Comparison of ENCODE assay signal across 1 cellular context in genomic region chr17:78355045-78355641, GRCh38.
A peak's percentile ranks its signal among the peaks of the same experiment; 100 is the strongest.
TF ChIP-seq lines count a peak whose summit lies in the region.

No MANE protein-coding gene starts in this region.

TF ChIP-seq in K562, 482 proteins besides CTCF, POLR2A, EP300 and RAD21 (continued from another document):
- TF ChIP-seq ELK1 (CRISPR knock-in tag; IDR thresholded peaks at IDR 0.05), result no peak
- TF ChIP-seq KDM5B (IDR thresholded peaks at IDR 0.05; ENCODE audit: insufficient replicate concordance, low read depth, low read length), result peak; percentile 20
- no peak for TF ChIP-seq ZNF696 (CRISPR knock-in tag; conservative IDR thresholded peaks at IDR 0.05)
- TF ChIP-seq DPF2 (IDR thresholded peaks at IDR 0.05), result peak; percentile 42; the same call in 1 of the 2 replicates
- TF ChIP-seq TBL1XR1 (IDR thresholded peaks at IDR 0.05; ENCODE audit: low read length in 2 of 2), result no peak
- TF ChIP-seq SIN3B (IDR thresholded peaks at IDR 0.05; ENCODE audit: low read depth), result no peak
- TF ChIP-seq FOXP4 (CRISPR knock-in tag; IDR thresholded peaks at IDR 0.05; ENCODE audit: borderline replicate concordance), result no peak
- no peak for TF ChIP-seq ZKSCAN1 (IDR thresholded peaks at IDR 0.05; ENCODE audit: low read depth, low read length)
- TF ChIP-seq GATAD2B (IDR thresholded peaks at IDR 0.05; ENCODE audit: borderline replicate concordance), result no peak
- no peak for TF ChIP-seq CBX1 (IDR thresholded peaks at IDR 0.05; ENCODE audit: low read depth)
- no peak for TF ChIP-seq SP2 (IDR thresholded peaks at IDR 0.05; ENCODE audit: extremely low read depth, low read depth, low read length, poor library complexity, severe bottlenecking)
- no peak for TF ChIP-seq ZNF766 (CRISPR knock-in tag; conservative IDR thresholded peaks at IDR 0.05)
- no peak for TF ChIP-seq MEF2A (IDR thresholded peaks at IDR 0.05; ENCODE audit: control insufficient read depth, low read depth, low read length)
- no peak for TF ChIP-seq SIRT6 (IDR thresholded peaks at IDR 0.05; ENCODE audit: low read depth, low read length)
